Comparison of ENCODE assay signal across 7 cellular contexts in the genomic region with DNA sequence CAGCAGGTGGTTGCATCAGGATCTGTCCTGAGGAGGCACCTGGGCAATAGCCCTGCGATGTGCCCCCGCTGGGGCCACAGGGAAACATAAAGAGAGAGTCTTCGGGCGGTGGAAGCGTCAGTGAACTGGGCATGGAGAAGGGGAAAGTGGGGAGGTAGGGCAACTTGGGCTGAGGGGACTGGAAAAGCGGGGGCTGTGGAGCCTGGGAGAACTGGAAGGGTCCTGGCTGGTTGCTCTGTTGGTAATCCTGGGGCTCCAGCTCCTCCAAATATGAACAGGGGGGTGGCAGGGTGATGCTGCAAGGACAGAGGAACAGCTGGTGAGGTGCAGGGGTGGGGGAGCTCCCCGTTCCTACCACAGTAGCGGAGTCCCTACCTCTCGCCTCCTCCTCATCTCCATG. TPM values are rescaled to one million over a fixed set of nuclear protein-coding genes. Genes with fewer than 3 reads are reported as not detected.
"Had no signal": no experiment of that assay in that cellular context is flagged by ENCODE, and none has a peak within 500 bp of the region (broad histone marks: within the 10 kb centered on the region; RNA-seq: fewer than 3 reads in every experiment).

No MANE protein-coding gene starts in this region.

- DNase-seq: GM23248, GOT3, H9, HCEC 1CT, IMR-90 had no signal

- H3K27ac Mint-ChIP-seq: H9 had no signal

- ATAC-seq: K562 had no signal

- H3K9me3 Mint-ChIP-seq: H9 had no signal

- H3K4me3 Mint-ChIP-seq: H9 had no signal

RNA-seq across cellular contexts. Expression of a gene that starts 5.2 kb away (rescaled TPM):
- total RNA-seq: GM23248, H9, HT-29, IMR-90, K562 had no signal
